39 cellular contexts compared by ENCODE assay signal in genomic region chr17:74680941-74681340, GRCh38. TPM values are rescaled to one million over a fixed set of nuclear protein-coding genes. Genes with fewer than 3 reads are reported as not detected.
"Had no signal": no experiment of that assay in that cellular context is flagged by ENCODE, and none has a peak within 500 bp of the region (broad histone marks: within the 10 kb centered on the region; RNA-seq: fewer than 3 reads in every experiment).

No MANE protein-coding gene starts in this region.

- ATAC-seq: activated CD4-positive, alpha-beta T cell treated with anti-CD3 and anti-CD28 coated beads for 36 hours; activated CD4-positive, CD25-positive, alpha-beta regulatory T cell treated with anti-CD3 and anti-CD28 coated beads, Interleukin-2, amount 50 U/mL, for 24 hours; activated CD8-positive, alpha-beta memory T cell treated with anti-CD3 and anti-CD28 coated beads, Interleukin-2, amount 10 ng/mL, durations not matched to agents 7 days and 5 days; activated CD8-positive, alpha-beta T cell treated with anti-CD3 and anti-CD28 coated beads, Interleukin-2, amount 10 ng/mL, durations not matched to agents 7 days and 5 days; activated naive CD4-positive, alpha-beta T cell treated with anti-CD3 and anti-CD28 coated beads, Interleukin-2, amount 50 U/mL, for 72 hours; activated T-cell treated with anti-CD3 and anti-CD28 coated beads, Interleukin-2, amount 50 U/mL, for 72 hours; activated T-helper 17 cell treated with anti-CD3 and anti-CD28 coated beads, Interleukin-2, amount 50 U/mL, for 72 hours; body of pancreas; WTC11 had no signal

- H3K4me3 Mint-ChIP-seq: activated CD4-positive, alpha-beta memory T cell treated with anti-CD3 and anti-CD28 coated beads, Interleukin-2, amount 10 ng/mL, durations not matched to agents 7 days and 5 days; activated CD4-positive, alpha-beta T cell treated with anti-CD3 and anti-CD28 coated beads for 36 hours; activated CD4-positive, alpha-beta T cell treated with anti-CD3 and anti-CD28 coated beads, Interleukin-2, amount 10 ng/mL, durations not matched to agents 7 days and 5 days; activated CD8-positive, alpha-beta memory T cell treated with anti-CD3 and anti-CD28 coated beads, Interleukin-2, amount 10 ng/mL, durations not matched to agents 7 days and 5 days; activated CD8-positive, alpha-beta T cell treated with anti-CD3 and anti-CD28 coated beads, Interleukin-2, amount 10 ng/mL, durations not matched to agents 7 days and 5 days; activated naive CD4-positive, alpha-beta T cell treated with anti-CD3 and anti-CD28 coated beads for 36 hours; activated naive CD8-positive, alpha-beta T cell treated with anti-CD3 and anti-CD28 coated beads for 36 hours; activated T-cell treated with anti-CD3 and anti-CD28 coated beads, Interleukin-2, amount 50 U/mL, for 24 hours; activated T-cell treated with anti-CD3 and anti-CD28 coated beads, Interleukin-2, amount 50 U/mL, for 72 hours; activated T-helper 1 cell treated with anti-CD3 and anti-CD28 coated beads, Interleukin-12 subunit alpha, Interleukin-12 subunit beta, Interleukin-2, Interleukin-4 antibody, amounts not matched to agents 30 ng/mL and 10 ng/mL and 1 ng/mL, durations not matched to agents 14 hours and 24 hours and 36 hours; activated T-helper 17 cell treated with anti-CD3 and anti-CD28 coated beads, Interleukin-2, amount 50 U/mL, for 72 hours; T-helper 1 cell treated with Interleukin-12 subunit alpha and Interleukin-12 subunit beta and Interleukin-4 antibody, amounts not matched to agents 30 μg/mL and 1 μg/mL, for 36 hours; T-helper 2 cell treated with Interferon-gamma antibody and Interleukin-4, amounts not matched to agents 5 μg/mL and 100 μg/mL, for 36 hours; WTC11 had no signal

- H3K9me3 Mint-ChIP-seq: activated CD4-positive, alpha-beta memory T cell treated with anti-CD3 and anti-CD28 coated beads, Interleukin-2, amount 10 ng/mL, durations not matched to agents 7 days and 5 days; activated CD4-positive, alpha-beta T cell treated with anti-CD3 and anti-CD28 coated beads, Interleukin-2, amount 10 ng/mL, durations not matched to agents 7 days and 5 days; activated naive CD4-positive, alpha-beta T cell treated with anti-CD3 and anti-CD28 coated beads for 36 hours; activated naive CD4-positive, alpha-beta T cell treated with anti-CD3 and anti-CD28 coated beads, Interleukin-2, amount 50 U/mL, for 72 hours; activated naive CD8-positive, alpha-beta T cell treated with anti-CD3 and anti-CD28 coated beads for 36 hours; activated T-cell treated with anti-CD3 and anti-CD28 coated beads, Interleukin-2, amount 50 U/mL, for 24 hours; activated T-cell treated with anti-CD3 and anti-CD28 coated beads, Interleukin-2, amount 50 U/mL, for 72 hours; activated T-helper 1 cell treated with anti-CD3 and anti-CD28 coated beads, Interleukin-12 subunit alpha, Interleukin-12 subunit beta, Interleukin-2, Interleukin-4 antibody, amounts not matched to agents 30 ng/mL and 10 ng/mL and 1 ng/mL, durations not matched to agents 14 hours and 24 hours and 36 hours; activated T-helper 17 cell treated with anti-CD3 and anti-CD28 coated beads, Interleukin-2, amount 50 U/mL, for 72 hours; T-helper 1 cell treated with Interleukin-12 subunit alpha and Interleukin-12 subunit beta and Interleukin-4 antibody, amounts not matched to agents 30 μg/mL and 1 μg/mL, for 36 hours; T-helper 2 cell treated with Interferon-gamma antibody and Interleukin-4, amounts not matched to agents 5 μg/mL and 100 μg/mL, for 36 hours; WTC11 had no signal

- H3K4me3 ChIP-seq: adrenal gland, body of pancreas, breast epithelium had no signal

- H3K9me3 ChIP-seq: adrenal gland, body of pancreas, breast epithelium had no signal

- H3K36me3 ChIP-seq: adrenal gland, brain microvascular endothelial cell, breast epithelium had no signal

- DNase-seq: activated CD4-positive, alpha-beta memory T cell treated with anti-CD3 and anti-CD28 coated beads, Interleukin-2, amount 10 ng/mL, durations not matched to agents 7 days and 5 days; activated CD4-positive, alpha-beta T cell treated with anti-CD3 and anti-CD28 coated beads for 1 hour; activated CD4-positive, alpha-beta T cell treated with anti-CD3 and anti-CD28 coated beads for 36 hours; activated CD4-positive, alpha-beta T cell treated with anti-CD3 and anti-CD28 coated beads for 48 hours; activated CD4-positive, alpha-beta T cell treated with anti-CD3 and anti-CD28 coated beads, Interleukin-2, amount 10 ng/mL, durations not matched to agents 7 days and 5 days; activated CD4-positive, alpha-beta T cell treated with anti-CD3 and anti-CD28 coated beads, Interleukin-2, amount 50 U/mL, for 48 hours; activated CD4-positive, CD25-positive, alpha-beta regulatory T cell; activated CD8-positive, alpha-beta memory T cell treated with anti-CD3 and anti-CD28 coated beads for 24 hours; activated CD8-positive, alpha-beta memory T cell treated with anti-CD3 and anti-CD28 coated beads, Interleukin-2, amount 10 ng/mL, durations not matched to agents 7 days and 5 days; activated CD8-positive, alpha-beta memory T cell treated with anti-CD3 and anti-CD28 coated beads, Interleukin-2, amount 50 U/mL, for 48 hours; activated CD8-positive, alpha-beta T cell treated with anti-CD3 and anti-CD28 coated beads, Interleukin-2, amount 10 ng/mL, durations not matched to agents 7 days and 5 days; activated gamma-delta T cell treated with Interleukin-2 at 50 U/mL for 16 hours; activated naive CD4-positive, alpha-beta T cell; activated naive CD4-positive, alpha-beta T cell treated with anti-CD3 and anti-CD28 coated beads for 36 hours; activated naive CD4-positive, alpha-beta T cell treated with anti-CD3 and anti-CD28 coated beads, Interleukin-2, amount 50 U/mL, for 16 hours; activated naive CD8-positive, alpha-beta T cell treated with anti-CD3 and anti-CD28 coated beads for 36 hours; activated T-cell treated with anti-CD3 and anti-CD28 coated beads, Interleukin-2, amount 50 U/mL, for 24 hours; activated T-cell treated with anti-CD3 and anti-CD28 coated beads, Interleukin-2, amount 50 U/mL, for 72 hours; adrenal gland; amniotic stem cell; aorta; body of pancreas; brain microvascular endothelial cell; central memory CD4-positive, alpha-beta T cell; SW 1271; T-helper 1 cell; T-helper 2 cell; T-helper 9 cell had no signal

- H3K27ac ChIP-seq: adrenal gland, body of pancreas, brain microvascular endothelial cell, breast epithelium, VCaP had no signal

- H3K27me3 ChIP-seq: body of pancreas, brain microvascular endothelial cell had no signal

- H3K4me1 ChIP-seq: adrenal gland, body of pancreas, breast epithelium had no signal

- H3K36me3 Mint-ChIP-seq: activated CD8-positive, alpha-beta memory T cell treated with anti-CD3 and anti-CD28 coated beads, Interleukin-2, amount 10 ng/mL, durations not matched to agents 7 days and 5 days; activated naive CD4-positive, alpha-beta T cell treated with anti-CD3 and anti-CD28 coated beads, Interleukin-2, amount 50 U/mL, for 72 hours; activated naive CD8-positive, alpha-beta T cell treated with anti-CD3 and anti-CD28 coated beads for 36 hours; WTC11 had no signal

RNA-seq across cellular contexts. Expression of gene CD300LF, which starts 31.8 kb away (rescaled TPM):
- total RNA-seq: activated CD4-positive, alpha-beta memory T cell treated with anti-CD3 and anti-CD28 coated beads, Interleukin-2, amount 10 ng/mL, durations not matched to agents 7 days and 5 days; activated CD4-positive, alpha-beta T cell treated with anti-CD3 and anti-CD28 coated beads for 36 hours; activated CD4-positive, alpha-beta T cell treated with anti-CD3 and anti-CD28 coated beads, Interleukin-2, amount 10 ng/mL, durations not matched to agents 7 days and 5 days; activated CD8-positive, alpha-beta memory T cell treated with anti-CD3 and anti-CD28 coated beads, Interleukin-2, amount 10 ng/mL, durations not matched to agents 7 days and 5 days; activated CD8-positive, alpha-beta T cell treated with anti-CD3 and anti-CD28 coated beads, Interleukin-2, amount 10 ng/mL, durations not matched to agents 7 days and 5 days; activated naive CD4-positive, alpha-beta T cell treated with anti-CD3 and anti-CD28 coated beads for 36 hours; activated naive CD4-positive, alpha-beta T cell treated with anti-CD3 and anti-CD28 coated beads, Interleukin-2, amount 50 U/mL, for 72 hours; activated naive CD8-positive, alpha-beta T cell treated with anti-CD3 and anti-CD28 coated beads for 36 hours; activated T-cell treated with anti-CD3 and anti-CD28 coated beads, Interleukin-2, amount 50 U/mL, for 72 hours; activated T-helper 1 cell treated with anti-CD3 and anti-CD28 coated beads, Interleukin-12 subunit alpha, Interleukin-12 subunit beta, Interleukin-2, Interleukin-4 antibody, amounts not matched to agents 30 ng/mL and 10 ng/mL and 1 ng/mL, durations not matched to agents 14 hours and 24 hours and 36 hours; activated T-helper 17 cell treated with anti-CD3 and anti-CD28 coated beads, Interleukin-2, amount 50 U/mL, for 72 hours; astrocyte; body of pancreas; WTC11 had no signal

RNA-seq across cellular contexts. Expression of gene CD300E, which starts 57.4 kb away (rescaled TPM):
- total RNA-seq: activated CD4-positive, alpha-beta memory T cell treated with anti-CD3 and anti-CD28 coated beads, Interleukin-2, amount 10 ng/mL, durations not matched to agents 7 days and 5 days; activated CD4-positive, alpha-beta T cell treated with anti-CD3 and anti-CD28 coated beads for 36 hours; activated CD4-positive, alpha-beta T cell treated with anti-CD3 and anti-CD28 coated beads, Interleukin-2, amount 10 ng/mL, durations not matched to agents 7 days and 5 days; activated CD8-positive, alpha-beta memory T cell treated with anti-CD3 and anti-CD28 coated beads, Interleukin-2, amount 10 ng/mL, durations not matched to agents 7 days and 5 days; activated CD8-positive, alpha-beta T cell treated with anti-CD3 and anti-CD28 coated beads, Interleukin-2, amount 10 ng/mL, durations not matched to agents 7 days and 5 days; activated naive CD4-positive, alpha-beta T cell treated with anti-CD3 and anti-CD28 coated beads for 36 hours; activated naive CD4-positive, alpha-beta T cell treated with anti-CD3 and anti-CD28 coated beads, Interleukin-2, amount 50 U/mL, for 72 hours; activated naive CD8-positive, alpha-beta T cell treated with anti-CD3 and anti-CD28 coated beads for 36 hours; activated T-cell treated with anti-CD3 and anti-CD28 coated beads, Interleukin-2, amount 50 U/mL, for 72 hours; activated T-helper 1 cell treated with anti-CD3 and anti-CD28 coated beads, Interleukin-12 subunit alpha, Interleukin-12 subunit beta, Interleukin-2, Interleukin-4 antibody, amounts not matched to agents 30 ng/mL and 10 ng/mL and 1 ng/mL, durations not matched to agents 14 hours and 24 hours and 36 hours; activated T-helper 17 cell treated with anti-CD3 and anti-CD28 coated beads, Interleukin-2, amount 50 U/mL, for 72 hours; astrocyte; body of pancreas; cerebellum; WTC11 had no signal
